Comparison of ENCODE assay signal across 16 cellular contexts in the genomic region with DNA sequence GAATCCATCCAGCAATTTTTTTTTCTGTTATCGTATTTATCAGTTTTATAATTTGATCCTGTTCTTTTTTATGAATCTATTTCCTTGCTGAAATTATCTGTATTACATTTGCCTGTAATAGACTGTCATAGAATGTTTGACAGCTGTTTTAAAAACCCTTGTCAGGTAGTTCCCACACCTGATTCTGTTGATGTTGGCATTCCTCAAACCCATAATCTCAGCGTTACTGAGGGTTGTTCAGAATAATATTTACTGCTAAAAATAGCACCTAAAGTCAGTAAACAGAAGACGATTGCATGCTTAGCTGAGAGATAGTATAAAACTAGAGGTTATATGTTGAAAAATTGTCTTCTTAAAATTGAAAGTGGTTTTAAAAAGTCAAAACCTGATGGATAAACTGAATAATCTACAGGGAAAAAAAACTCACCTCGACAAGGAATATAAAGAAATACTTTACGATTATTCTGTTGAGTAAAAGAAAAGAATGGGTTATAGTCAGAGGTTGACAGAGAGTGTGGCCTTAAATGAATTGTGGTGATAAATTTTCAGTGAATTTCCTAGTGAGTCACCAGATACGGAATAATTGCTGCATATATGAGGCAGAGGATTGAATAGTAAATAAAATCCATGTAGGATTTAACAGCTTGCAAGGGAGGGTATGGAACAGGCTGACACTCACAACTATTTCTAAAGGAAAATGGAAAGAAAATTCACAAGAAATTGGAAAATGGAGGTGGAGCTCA.
"Had no signal": no experiment of that assay in that cellular context is flagged by ENCODE, and none has a peak within 500 bp of the region (broad histone marks: within the 10 kb centered on the region; RNA-seq: fewer than 3 reads in every experiment).

No MANE protein-coding gene starts in this region.

- H3K27ac ChIP-seq: breast epithelium, foreskin keratinocyte, left lung, parathyroid adenoma, skin epidermis, thyroid gland had no signal

- DNase-seq: activated CD4-positive, alpha-beta memory T cell treated with anti-CD3 and anti-CD28 coated beads for 36 hours; activated CD4-positive, CD25-positive, alpha-beta regulatory T cell treated with anti-CD3 and anti-CD28 coated beads, Interleukin-2, amount 50 U/mL, for 72 hours; activated effector memory CD4-positive, alpha-beta T cell treated with anti-CD3 and anti-CD28 coated beads, Interleukin-2, amount 50 U/mL, for 16 hours; activated T-cell treated with anti-CD3 and anti-CD28 coated beads, Interleukin-2, amount 50 U/mL, for 4 hours; amygdala; foreskin keratinocyte; head of caudate nucleus; left lung; mesenchymal stem cell; retina; thyroid gland had no signal

- H3K4me1 ChIP-seq: breast epithelium, foreskin keratinocyte, left lung, parathyroid adenoma, thyroid gland had no signal

- H2AFZ ChIP-seq: parathyroid adenoma had no signal

- ATAC-seq: activated naive CD4-positive, alpha-beta T cell treated with anti-CD3 and anti-CD28 coated beads, Interleukin-2, amount 50 U/mL, for 72 hours; activated T-cell treated with anti-CD3 and anti-CD28 coated beads, Interleukin-2, amount 50 U/mL, for 4 hours; foreskin keratinocyte; left lung had no signal

- H3K9me3 ChIP-seq: breast epithelium, left lung, thyroid gland had no signal

- H3K27me3 ChIP-seq: breast epithelium, foreskin keratinocyte, left lung, thyroid gland had no signal

- H3K9me3 Mint-ChIP-seq: activated T-cell treated with anti-CD3 and anti-CD28 coated beads, Interleukin-2, amount 50 U/mL, for 4 hours had no signal

- H3K4me3 Mint-ChIP-seq: activated CD4-positive, alpha-beta memory T cell treated with anti-CD3 and anti-CD28 coated beads for 36 hours; activated T-cell treated with anti-CD3 and anti-CD28 coated beads, Interleukin-2, amount 50 U/mL, for 4 hours; neural crest cell had no signal

- H3K27ac Mint-ChIP-seq: activated CD4-positive, alpha-beta memory T cell treated with anti-CD3 and anti-CD28 coated beads for 36 hours; activated naive CD4-positive, alpha-beta T cell treated with anti-CD3 and anti-CD28 coated beads, Interleukin-2, amount 50 U/mL, for 72 hours had no signal

- H3K79me2 ChIP-seq: parathyroid adenoma had no signal

- H3K27me3 Mint-ChIP-seq: activated CD4-positive, alpha-beta memory T cell treated with anti-CD3 and anti-CD28 coated beads for 36 hours had no signal

- H3K36me3 ChIP-seq: breast epithelium, left lung, thyroid gland had no signal

- H3K36me3 Mint-ChIP-seq: activated CD4-positive, alpha-beta memory T cell treated with anti-CD3 and anti-CD28 coated beads for 36 hours; activated naive CD4-positive, alpha-beta T cell treated with anti-CD3 and anti-CD28 coated beads, Interleukin-2, amount 50 U/mL, for 72 hours had no signal

- H3K4me3 ChIP-seq: breast epithelium, left lung, skin epidermis, thyroid gland had no signal
